1 cellular context compared by ENCODE assay signal in genomic region chr16:75251280-75252048, GRCh38.
A peak's percentile ranks its signal among the peaks of the same experiment; 100 is the strongest.
TF ChIP-seq lines count a peak whose summit lies in the region.

BCAR1 (minus strand) TSS chr16:75251624; CDS start chr16:75251482, 142 bp downstream.

TF ChIP-seq in HepG2, 621 proteins besides CTCF, POLR2A, EP300 and RAD21 (continued from another document and continues in another):
- TF ChIP-seq ZNF281 (CRISPR knock-in tag; IDR thresholded peaks at IDR 0.05; ENCODE audit: borderline replicate concordance) (peak; percentile 51; the same call in 1 of the 2 replicates), ZNF891 (CRISPR knock-in tag; IDR thresholded peaks at IDR 0.05) (no peak), YEATS2 (CRISPR knock-in tag; IDR thresholded peaks at IDR 0.05; ENCODE audit: borderline replicate concordance) (no peak), MAFG (CRISPR knock-in tag; IDR thresholded peaks at IDR 0.05) (no peak), MYNN (CRISPR knock-in tag; IDR thresholded peaks at IDR 0.05; ENCODE audit: low read depth) (0 out of 2 replicates have a peak, but pooled peaks have one; percentile 57), ZNF143 (CRISPR knock-in tag; IDR thresholded peaks at IDR 0.05) (peak; percentile 72; the same call in 1 of the 2 replicates), FOXC1 (CRISPR knock-in tag; IDR thresholded peaks at IDR 0.05; ENCODE audit: borderline replicate concordance) (no peak), NR3C1 (CRISPR knock-in tag; IDR thresholded peaks at IDR 0.05) (no peak), U2AF2 (IDR thresholded peaks at IDR 0.05; ENCODE audit: low read depth, low read length) (no peak), ZFP90 (CRISPR knock-in tag; IDR thresholded peaks at IDR 0.05; ENCODE audit: borderline replicate concordance) (no peak; the same call in 1 of the 2 replicates), ZBTB49 (CRISPR knock-in tag; IDR thresholded peaks at IDR 0.05; ENCODE audit: borderline replicate concordance) (no peak), NFAT5 (CRISPR knock-in tag; IDR thresholded peaks at IDR 0.05) (no peak; the same call in 1 of the 2 replicates), ZNF574 (CRISPR knock-in tag; IDR thresholded peaks at IDR 0.05) (peak; percentile 74; the same call in 1 of the 2 replicates), BCLAF1 (IDR thresholded peaks at IDR 0.05) (no peak), KLF16 (CRISPR knock-in tag; IDR thresholded peaks at IDR 0.05) (no peak), NONO (IDR thresholded peaks at IDR 0.05) (no peak), NONO (CRISPR knock-in tag; conservative IDR thresholded peaks at IDR 0.05) (peak; percentile 68), HNRNPK (IDR thresholded peaks at IDR 0.05; ENCODE audit: low read depth, low read length, poor library complexity, severe bottlenecking) (peak; percentile 24), ZNF784 (CRISPR knock-in tag; IDR thresholded peaks at IDR 0.05; ENCODE audit: borderline replicate concordance) (peak; percentile 23; the same call in 1 of the 2 replicates), ZBTB39 (CRISPR knock-in tag; IDR thresholded peaks at IDR 0.05) (no peak), NFYC (CRISPR knock-in tag; IDR thresholded peaks at IDR 0.05) (peak; percentile 64), KLF6 (CRISPR knock-in tag; IDR thresholded peaks at IDR 0.05) (peak; percentile 1; the same call in 1 of the 2 replicates), NBN (conservative IDR thresholded peaks at IDR 0.05) (no peak), ZNF230 (CRISPR knock-in tag; IDR thresholded peaks at IDR 0.05) (0 out of 2 replicates have a peak, but pooled peaks have one; percentile 11)
